Comparison of ENCODE assay signal across 1 cellular context in the genomic region with DNA sequence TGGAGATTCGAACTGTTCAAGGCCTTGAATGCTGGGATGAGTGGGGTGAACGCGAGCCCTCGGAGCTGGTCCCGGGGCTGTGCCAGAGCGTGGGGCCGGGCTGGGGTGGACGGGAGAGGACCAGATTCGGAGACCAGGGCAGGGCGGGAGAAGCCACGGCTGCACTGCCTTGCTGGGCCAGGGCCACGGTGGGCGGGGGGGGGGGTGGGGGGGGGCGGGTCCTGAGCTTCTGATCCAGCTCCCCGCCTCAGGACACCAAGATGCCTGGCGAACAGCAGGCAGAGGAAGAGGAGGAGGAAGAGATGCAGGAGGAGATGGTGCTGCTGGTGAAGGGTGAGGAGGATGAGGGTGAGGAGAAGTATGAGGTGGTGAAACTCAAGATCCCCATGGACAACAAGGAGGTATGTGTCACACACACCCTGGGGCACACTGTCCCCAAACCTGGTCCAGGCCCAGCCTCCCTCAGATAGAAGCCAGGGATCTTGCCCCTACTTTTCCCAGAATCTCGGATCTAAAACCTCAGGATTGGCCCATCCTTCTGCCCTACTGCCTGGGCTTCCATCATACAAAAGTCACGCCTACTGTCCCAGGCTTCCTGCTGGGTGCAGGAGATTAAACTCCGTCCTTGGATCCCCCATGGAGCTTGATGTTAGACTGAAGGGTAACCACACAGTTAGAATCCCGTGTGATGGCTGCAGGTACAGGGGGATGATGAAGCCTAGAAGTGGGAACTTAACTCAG.
TF ChIP-seq lines count a peak whose summit lies in the region.

No MANE protein-coding gene starts in this region.

TF ChIP-seq in HepG2, 621 proteins besides CTCF, POLR2A, EP300 and RAD21 (continued from another document and continues in another):
- TF ChIP-seq, protein P1, sequence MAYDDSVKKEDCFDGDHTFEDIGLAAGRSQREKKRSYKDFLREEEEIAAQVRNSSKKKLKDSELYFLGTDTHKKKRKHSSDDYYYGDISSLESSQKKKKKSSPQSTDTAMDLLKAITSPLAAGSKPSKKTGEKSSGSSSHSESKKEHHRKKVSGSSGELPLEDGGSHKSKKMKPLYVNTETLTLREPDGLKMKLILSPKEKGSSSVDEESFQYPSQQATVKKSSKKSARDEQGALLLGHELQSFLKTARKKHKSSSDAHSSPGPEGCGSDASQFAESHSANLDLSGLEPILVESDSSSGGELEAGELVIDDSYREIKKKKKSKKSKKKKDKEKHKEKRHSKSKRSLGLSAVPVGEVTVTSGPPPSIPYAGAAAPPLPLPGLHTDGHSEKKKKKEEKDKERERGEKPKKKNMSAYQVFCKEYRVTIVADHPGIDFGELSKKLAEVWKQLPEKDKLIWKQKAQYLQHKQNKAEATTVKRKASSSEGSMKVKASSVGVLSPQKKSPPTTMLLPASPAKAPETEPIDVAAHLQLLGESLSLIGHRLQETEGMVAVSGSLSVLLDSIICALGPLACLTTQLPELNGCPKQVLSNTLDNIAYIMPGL (CRISPR knock-in tag; IDR thresholded peaks at IDR 0.05; ENCODE audit: borderline replicate concordance in 1 of 2, low read depth in 1 of 2): 0 out of 4 replicates have a peak, but pooled peaks of 1 of the 2 experiments have one; percentile 46
- TF ChIP-seq, protein P2, sequence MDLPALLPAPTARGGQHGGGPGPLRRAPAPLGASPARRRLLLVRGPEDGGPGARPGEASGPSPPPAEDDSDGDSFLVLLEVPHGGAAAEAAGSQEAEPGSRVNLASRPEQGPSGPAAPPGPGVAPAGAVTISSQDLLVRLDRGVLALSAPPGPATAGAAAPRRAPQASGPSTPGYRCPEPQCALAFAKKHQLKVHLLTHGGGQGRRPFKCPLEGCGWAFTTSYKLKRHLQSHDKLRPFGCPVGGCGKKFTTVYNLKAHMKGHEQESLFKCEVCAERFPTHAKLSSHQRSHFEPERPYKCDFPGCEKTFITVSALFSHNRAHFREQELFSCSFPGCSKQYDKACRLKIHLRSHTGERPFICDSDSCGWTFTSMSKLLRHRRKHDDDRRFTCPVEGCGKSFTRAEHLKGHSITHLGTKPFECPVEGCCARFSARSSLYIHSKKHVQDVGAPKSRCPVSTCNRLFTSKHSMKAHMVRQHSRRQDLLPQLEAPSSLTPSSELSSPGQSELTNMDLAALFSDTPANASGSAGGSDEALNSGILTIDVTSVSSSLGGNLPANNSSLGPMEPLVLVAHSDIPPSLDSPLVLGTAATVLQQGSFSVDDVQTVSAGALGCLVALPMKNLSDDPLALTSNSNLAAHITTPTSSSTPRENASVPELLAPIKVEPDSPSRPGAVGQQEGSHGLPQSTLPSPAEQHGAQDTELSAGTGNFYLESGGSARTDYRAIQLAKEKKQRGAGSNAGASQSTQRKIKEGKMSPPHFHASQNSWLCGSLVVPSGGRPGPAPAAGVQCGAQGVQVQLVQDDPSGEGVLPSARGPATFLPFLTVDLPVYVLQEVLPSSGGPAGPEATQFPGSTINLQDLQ (CRISPR knock-in tag; IDR thresholded peaks at IDR 0.05): no peak
- TF ChIP-seq, protein P3, sequence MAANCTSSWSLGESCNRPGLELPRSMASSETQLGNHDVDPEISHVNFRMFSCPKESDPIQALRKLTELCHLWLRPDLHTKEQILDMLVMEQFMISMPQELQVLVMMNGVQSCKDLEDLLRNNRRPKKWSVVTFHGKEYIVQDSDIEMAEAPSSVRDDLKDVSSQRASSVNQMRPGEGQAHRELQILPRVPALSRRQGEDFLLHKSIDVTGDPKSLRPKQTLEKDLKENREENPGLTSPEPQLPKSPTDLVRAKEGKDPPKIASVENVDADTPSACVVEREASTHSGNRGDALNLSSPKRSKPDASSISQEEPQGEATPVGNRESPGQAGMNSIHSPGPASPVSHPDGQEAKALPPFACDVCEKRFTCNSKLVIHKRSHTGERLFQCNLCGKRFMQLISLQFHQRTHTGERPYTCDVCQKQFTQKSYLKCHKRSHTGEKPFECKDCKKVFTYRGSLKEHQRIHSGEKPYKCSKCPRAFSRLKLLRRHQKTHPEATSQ (CRISPR knock-in tag; IDR thresholded peaks at IDR 0.05; ENCODE audit: borderline replicate concordance): no peak
- no peak for TF ChIP-seq MBD4 (IDR thresholded peaks at IDR 0.05; ENCODE audit: borderline replicate concordance, low read length)
- no peak for TF ChIP-seq ZBTB7B (CRISPR knock-in tag; IDR thresholded peaks at IDR 0.05)
- no peak for TF ChIP-seq SUZ12 (IDR thresholded peaks at IDR 0.05; ENCODE audit: low read depth, low read length)
- TF ChIP-seq SP2 (CRISPR knock-in tag; IDR thresholded peaks at IDR 0.05): no peak
- no peak for TF ChIP-seq TCF7L2 (IDR thresholded peaks at IDR 0.05; ENCODE audit: low read depth, low read length)
- no peak for TF ChIP-seq ZBTB26 (CRISPR knock-in tag; IDR thresholded peaks at IDR 0.05; ENCODE audit: borderline replicate concordance)
- TF ChIP-seq BATF2 (CRISPR knock-in tag; IDR thresholded peaks at IDR 0.05): no peak
- no peak for TF ChIP-seq ZZZ3 (CRISPR knock-in tag; IDR thresholded peaks at IDR 0.05; ENCODE audit: borderline replicate concordance)
- TF ChIP-seq, protein P4, sequence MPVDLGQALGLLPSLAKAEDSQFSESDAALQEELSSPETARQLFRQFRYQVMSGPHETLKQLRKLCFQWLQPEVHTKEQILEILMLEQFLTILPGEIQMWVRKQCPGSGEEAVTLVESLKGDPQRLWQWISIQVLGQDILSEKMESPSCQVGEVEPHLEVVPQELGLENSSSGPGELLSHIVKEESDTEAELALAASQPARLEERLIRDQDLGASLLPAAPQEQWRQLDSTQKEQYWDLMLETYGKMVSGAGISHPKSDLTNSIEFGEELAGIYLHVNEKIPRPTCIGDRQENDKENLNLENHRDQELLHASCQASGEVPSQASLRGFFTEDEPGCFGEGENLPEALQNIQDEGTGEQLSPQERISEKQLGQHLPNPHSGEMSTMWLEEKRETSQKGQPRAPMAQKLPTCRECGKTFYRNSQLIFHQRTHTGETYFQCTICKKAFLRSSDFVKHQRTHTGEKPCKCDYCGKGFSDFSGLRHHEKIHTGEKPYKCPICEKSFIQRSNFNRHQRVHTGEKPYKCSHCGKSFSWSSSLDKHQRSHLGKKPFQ (CRISPR knock-in tag; IDR thresholded peaks at IDR 0.05; ENCODE audit: insufficient replicate concordance): peak; percentile 12
- no peak for TF ChIP-seq ZNF160 (CRISPR knock-in tag; IDR thresholded peaks at IDR 0.05)
- TF ChIP-seq ZNF75D (CRISPR knock-in tag; IDR thresholded peaks at IDR 0.05; ENCODE audit: borderline replicate concordance): no peak
- no peak for TF ChIP-seq KDM6A (CRISPR knock-in tag; IDR thresholded peaks at IDR 0.05; ENCODE audit: low read depth)
- no peak for TF ChIP-seq HBP1 (CRISPR knock-in tag; IDR thresholded peaks at IDR 0.05; ENCODE audit: low read depth)
- TF ChIP-seq ZBED4 (CRISPR knock-in tag; IDR thresholded peaks at IDR 0.05; ENCODE audit: borderline replicate concordance): no peak
- no peak for TF ChIP-seq SMC3 (IDR thresholded peaks at IDR 0.05; ENCODE audit: low read length)
- TF ChIP-seq BCL6 (CRISPR knock-in tag; IDR thresholded peaks at IDR 0.05): no peak
- TF ChIP-seq ZNF354B (CRISPR knock-in tag; IDR thresholded peaks at IDR 0.05): 0 out of 2 replicates have a peak, but pooled peaks have one; percentile 9
- TF ChIP-seq ZNF501 (CRISPR knock-in tag; IDR thresholded peaks at IDR 0.05): no peak
- TF ChIP-seq, protein P5, sequence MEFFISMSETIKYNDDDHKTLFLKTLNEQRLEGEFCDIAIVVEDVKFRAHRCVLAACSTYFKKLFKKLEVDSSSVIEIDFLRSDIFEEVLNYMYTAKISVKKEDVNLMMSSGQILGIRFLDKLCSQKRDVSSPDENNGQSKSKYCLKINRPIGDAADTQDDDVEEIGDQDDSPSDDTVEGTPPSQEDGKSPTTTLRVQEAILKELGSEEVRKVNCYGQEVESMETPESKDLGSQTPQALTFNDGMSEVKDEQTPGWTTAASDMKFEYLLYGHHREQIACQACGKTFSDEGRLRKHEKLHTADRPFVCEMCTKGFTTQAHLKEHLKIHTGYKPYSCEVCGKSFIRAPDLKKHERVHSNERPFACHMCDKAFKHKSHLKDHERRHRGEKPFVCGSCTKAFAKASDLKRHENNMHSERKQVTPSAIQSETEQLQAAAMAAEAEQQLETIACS (CRISPR knock-in tag; IDR thresholded peaks at IDR 0.05): no peak
- no peak for TF ChIP-seq ZNF747 (CRISPR knock-in tag; IDR thresholded peaks at IDR 0.05; ENCODE audit: borderline replicate concordance)
- TF ChIP-seq NR2C2 (CRISPR knock-in tag; IDR thresholded peaks at IDR 0.05; ENCODE audit: borderline replicate concordance): no peak
- no peak for TF ChIP-seq CHD4 (IDR thresholded peaks at IDR 0.05; ENCODE audit: borderline replicate concordance, low read length)
- TF ChIP-seq RFX3 (CRISPR knock-in tag; IDR thresholded peaks at IDR 0.05): no peak
- TF ChIP-seq ZBTB7A (CRISPR knock-in tag; IDR thresholded peaks at IDR 0.05): no peak
- no peak for TF ChIP-seq TBX2 (CRISPR knock-in tag; IDR thresholded peaks at IDR 0.05; ENCODE audit: borderline replicate concordance)
- TF ChIP-seq SALL1 (CRISPR knock-in tag; IDR thresholded peaks at IDR 0.05): no peak
- no peak for TF ChIP-seq ZNF589 (CRISPR knock-in tag; conservative IDR thresholded peaks at IDR 0.05)
- no peak for TF ChIP-seq IRF1 (CRISPR knock-in tag; IDR thresholded peaks at IDR 0.05; ENCODE audit: low read depth)
- no peak for TF ChIP-seq ZFP36L2 (CRISPR knock-in tag; IDR thresholded peaks at IDR 0.05)
- TF ChIP-seq ZFP41 (CRISPR knock-in tag; IDR thresholded peaks at IDR 0.05; ENCODE audit: borderline replicate concordance): peak; percentile 14; the same call in 1 of the 2 replicates
- TF ChIP-seq MED1 (CRISPR knock-in tag; IDR thresholded peaks at IDR 0.05): no peak
- TF ChIP-seq CCDC6 (CRISPR knock-in tag; IDR thresholded peaks at IDR 0.05): no peak
- TF ChIP-seq, protein P6, sequence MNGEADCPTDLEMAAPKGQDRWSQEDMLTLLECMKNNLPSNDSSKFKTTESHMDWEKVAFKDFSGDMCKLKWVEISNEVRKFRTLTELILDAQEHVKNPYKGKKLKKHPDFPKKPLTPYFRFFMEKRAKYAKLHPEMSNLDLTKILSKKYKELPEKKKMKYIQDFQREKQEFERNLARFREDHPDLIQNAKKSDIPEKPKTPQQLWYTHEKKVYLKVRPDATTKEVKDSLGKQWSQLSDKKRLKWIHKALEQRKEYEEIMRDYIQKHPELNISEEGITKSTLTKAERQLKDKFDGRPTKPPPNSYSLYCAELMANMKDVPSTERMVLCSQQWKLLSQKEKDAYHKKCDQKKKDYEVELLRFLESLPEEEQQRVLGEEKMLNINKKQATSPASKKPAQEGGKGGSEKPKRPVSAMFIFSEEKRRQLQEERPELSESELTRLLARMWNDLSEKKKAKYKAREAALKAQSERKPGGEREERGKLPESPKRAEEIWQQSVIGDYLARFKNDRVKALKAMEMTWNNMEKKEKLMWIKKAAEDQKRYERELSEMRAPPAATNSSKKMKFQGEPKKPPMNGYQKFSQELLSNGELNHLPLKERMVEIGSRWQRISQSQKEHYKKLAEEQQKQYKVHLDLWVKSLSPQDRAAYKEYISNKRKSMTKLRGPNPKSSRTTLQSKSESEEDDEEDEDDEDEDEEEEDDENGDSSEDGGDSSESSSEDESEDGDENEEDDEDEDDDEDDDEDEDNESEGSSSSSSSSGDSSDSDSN (CRISPR knock-in tag; IDR thresholded peaks at IDR 0.05): no peak; the same call in 1 of the 2 replicates
- 0 out of 2 replicates have a peak, but pooled peaks have one; percentile 50 for TF ChIP-seq ZNF296 (CRISPR knock-in tag; conservative IDR thresholded peaks at IDR 0.05)
